1 cellular context compared by ENCODE assay signal in genomic region chr1:98749152-98749756, GRCh38.
TF ChIP-seq lines count a peak whose summit lies in the region.

No MANE protein-coding gene starts in this region.

TF ChIP-seq in GM23338, 12 proteins besides CTCF, POLR2A, EP300 and RAD21 (continued from another document):
- TF ChIP-seq REST (IDR thresholded peaks at IDR 0.05; ENCODE audit: unreplicated experiment) (no peak), EZH2 (IDR thresholded peaks at IDR 0.05; ENCODE audit: low read depth, unreplicated experiment) (no peak), ZNF331 (CRISPR knock-in tag; IDR thresholded peaks at IDR 0.05; ENCODE audit: low read depth) (no peak), ETS1 (IDR thresholded peaks at IDR 0.05) (no peak), NANOG (IDR thresholded peaks at IDR 0.05; ENCODE audit: borderline replicate concordance) (no peak), ZNF462 (CRISPR knock-in tag; IDR thresholded peaks at IDR 0.05) (no peak), STAT1 (IDR thresholded peaks at IDR 0.05; ENCODE audit: unreplicated experiment) (no peak), JUNB (IDR thresholded peaks at IDR 0.05; ENCODE audit: unreplicated experiment) (no peak), POLR2AphosphoS5 (IDR thresholded peaks at IDR 0.05; ENCODE audit: low read depth) (no peak), EZH2phosphoT487 (IDR thresholded peaks at IDR 0.05; ENCODE audit: unreplicated experiment) (no peak), CREB1 (CRISPR knock-in tag; IDR thresholded peaks at IDR 0.05; ENCODE audit: low read depth) (no peak)
